10 cellular contexts compared by ENCODE assay signal in the genomic region with DNA sequence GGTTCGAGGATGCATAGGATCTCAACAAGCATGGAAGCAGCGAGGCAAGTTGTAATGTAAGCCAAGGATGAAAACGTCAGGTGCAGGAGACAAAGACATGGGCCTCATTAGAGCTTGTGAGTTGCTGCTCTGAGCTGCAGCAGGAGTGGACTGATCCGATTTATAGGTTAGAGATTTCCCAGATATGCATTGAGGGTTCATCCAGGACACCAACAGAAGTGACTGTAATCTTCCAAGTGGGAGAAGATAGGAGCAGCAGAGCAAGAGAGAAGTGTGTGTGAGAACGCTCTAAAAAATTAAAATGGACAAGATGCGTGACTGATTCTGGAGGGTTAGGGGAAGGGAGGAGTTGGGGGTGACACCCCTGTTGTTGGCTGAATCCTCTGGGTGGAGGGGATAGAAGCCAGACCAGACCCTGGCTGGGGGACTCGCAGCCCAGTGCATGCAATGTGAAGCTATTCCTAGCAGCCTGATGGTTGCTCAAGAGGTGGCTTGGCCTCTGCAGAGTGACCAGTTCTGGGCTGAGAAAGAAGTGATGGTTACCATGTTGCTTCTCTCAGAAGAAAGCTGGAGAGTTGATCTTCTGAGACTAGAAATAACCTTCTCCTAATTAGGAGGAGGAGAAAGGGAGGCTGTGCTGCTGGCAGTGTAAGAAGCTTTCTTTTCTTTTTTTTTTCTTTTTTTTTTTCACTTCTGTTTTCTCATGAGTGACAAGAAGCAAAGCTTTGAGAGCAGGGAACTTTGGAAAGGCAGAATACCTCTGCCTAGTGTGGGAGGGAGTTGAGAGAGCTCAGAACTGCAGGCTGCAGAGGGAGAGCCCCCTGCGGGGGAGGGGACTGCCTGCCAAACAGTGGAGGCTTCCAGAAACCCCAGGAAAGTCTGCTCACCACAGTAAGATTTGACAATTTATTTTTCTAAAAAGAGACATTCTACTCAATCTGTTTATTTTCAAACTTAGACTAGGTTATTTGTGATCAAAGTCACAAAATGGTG.
DNase-seq lines count a peak whose midpoint lies in the region; ATAC-seq and TF ChIP-seq lines count a peak whose summit lies in the region.
"Had no signal": no experiment of that assay in that cellular context is flagged by ENCODE, and none has a peak within 500 bp of the region (broad histone marks: within the 10 kb centered on the region; RNA-seq: fewer than 3 reads in every experiment).

No MANE protein-coding gene starts in this region.

- TF ChIP-seq CTCF in choroid plexus epithelial cell (conservative IDR thresholded peaks at IDR 0.05; ENCODE audit: low read depth, low read length) (peak; percentile 1), uterus (IDR thresholded peaks at IDR 0.05) (no peak)

- H3K4me1 ChIP-seq in uterus: no peaks in the 10 kb centered on the region

- no peak overlapping the region for H3K4me3 ChIP-seq in choroid plexus epithelial cell (ENCODE audit: low read depth, low read length)
- H3K4me3 ChIP-seq in uterus: no peak overlapping the region

- peak; percentile 52 for ATAC-seq in HG03103 (IDR thresholded peaks at IDR 0.05; ENCODE audit: low read depth, unreplicated experiment)
- ATAC-seq: left ventricle myocardium superior, T-cell had no signal

- H3K36me3 ChIP-seq in uterus: no peaks in the 10 kb centered on the region

- peak overlapping the region; percentile 5 to 56 for H3K27ac ChIP-seq in uterus

- TF ChIP-seq POLR2A in uterus (IDR thresholded peaks at IDR 0.05): no peak

- DNase-seq in stimulated activated CD4-positive, alpha-beta T cell treated with anti-CD3 and anti-CD28 coated beads, Interleukin-12 subunit alpha, Interleukin-12 subunit beta, amount 100 ng/mL, for 4 hours: peak; percentile 13
- no peak for DNase-seq in stimulated activated CD4-positive, alpha-beta T cell treated with anti-CD3 and anti-CD28 coated beads, Interleukin-2, amount 100 ng/mL, for 48 hours
- DNase-seq in choroid plexus epithelial cell (ENCODE audit: low read depth) (peak; percentile 44), uterus (peak in 1 of 2 donors; percentile 39), NAMALWA (ENCODE audit: low spot score) (no peak), inferior parietal cortex (ENCODE audit: extremely low spot score) (no peak), SKM-1 (lab: John Stamatoyannopoulos, UW; ENCODE audit: unreplicated experiment) (no peak)
- DNase-seq: left ventricle myocardium superior, T-cell had no signal

- H3K27me3 ChIP-seq in uterus: no peaks in the 10 kb centered on the region

- intact Hi-C loops in uterus (cut with DNase I; ENCODE audit: low total_unique reads): no loop called here

- no peaks in the 10 kb centered on the region for H3K9me3 ChIP-seq in uterus

Comparison
In these comparisons a context has a peak if more than half of its experiments do, and no peak if none do; other contexts are left out.
1. DNase-seq: peak in stimulated activated CD4-positive, alpha-beta T cell treated with anti-CD3 and anti-CD28 coated beads, Interleukin-12 subunit alpha, Interleukin-12 subunit beta, amount 100 ng/mL, for 4 hours (single experiment) and choroid plexus epithelial cell (single experiment); none in stimulated activated CD4-positive, alpha-beta T cell treated with anti-CD3 and anti-CD28 coated beads, Interleukin-2, amount 100 ng/mL, for 48 hours (0 of 2), NAMALWA (single experiment), inferior parietal cortex (single experiment) and SKM-1 (single experiment).